In the genomic region with DNA sequence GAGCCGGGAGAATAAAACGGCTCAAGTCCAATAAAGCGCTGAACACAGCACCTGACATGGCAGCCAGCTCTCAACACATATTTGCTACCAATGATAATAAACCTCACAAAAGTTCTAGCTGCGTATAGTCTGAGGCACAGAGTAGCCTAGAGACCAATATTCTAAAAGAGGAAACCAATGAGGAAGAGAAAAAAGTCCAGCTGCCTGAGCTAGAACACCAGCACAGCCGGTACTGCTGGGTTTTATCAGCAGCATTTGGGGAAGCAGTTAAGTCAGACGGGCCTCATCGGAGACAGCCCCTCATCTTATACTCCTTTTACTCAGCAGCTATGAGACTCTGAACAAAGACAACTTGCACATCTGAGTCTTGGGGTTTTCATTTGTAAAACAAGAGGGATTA, we compare ENCODE assay signal across 16 cellular contexts. TPM values are rescaled to one million over a fixed set of nuclear protein-coding genes. Genes with fewer than 3 reads are reported as not detected.
DNase-seq lines count a peak whose midpoint lies in the region; ATAC-seq and TF ChIP-seq lines count a peak whose summit lies in the region.
"Had no signal": no experiment of that assay in that cellular context is flagged by ENCODE, and none has a peak within 500 bp of the region (broad histone marks: within the 10 kb centered on the region; RNA-seq: fewer than 3 reads in every experiment).

No MANE protein-coding gene starts in this region.

- no peaks in the 10 kb centered on the region for H3K27me3 ChIP-seq in OCI-LY3 (ENCODE audit: low read depth, low read length)
- no peaks in the 10 kb centered on the region for H3K27me3 ChIP-seq in heart left ventricle
- peaks cover 26% of the 10 kb centered on the region for H3K27me3 ChIP-seq in PC-3 (ENCODE audit: low read length)
- H3K27me3 ChIP-seq: esophagus squamous epithelium had no signal

- H3K9me3 ChIP-seq in OCI-LY3 (ENCODE audit: insufficient read depth, low read length) (no peaks in the 10 kb centered on the region), heart left ventricle (no peaks in the 10 kb centered on the region), PC-3 (ENCODE audit: low read length) (no peaks in the 10 kb centered on the region)
- H3K9me3 ChIP-seq: esophagus squamous epithelium had no signal

- no peaks in the 10 kb centered on the region for H3K9me3 Mint-ChIP-seq in MCF 10A (ENCODE audit: unreplicated experiment)

- no peak overlapping the region for H3K27ac Mint-ChIP-seq in MCF 10A (ENCODE audit: low read depth, unreplicated experiment)

- CTCF ChIA-PET in MCF 10A (lab: Yijun Ruan, JAX), result interaction anchor here (0.6 kb wide), 1 partner anchor 35 kb away, joined by 3 read pairs; no protein-coding TSS in a partner anchor
- CTCF ChIA-PET in PC-3 (lab: Charles Lee), result no interaction called here

- peaks cover 47% of the 10 kb centered on the region for H3K4me1 ChIP-seq in OCI-LY3 (ENCODE audit: low read length)
- H3K4me1 ChIP-seq in heart left ventricle, result peaks cover 0 to 60% (median 19%) of the 10 kb centered on the region in 12 donors
- H3K4me1 ChIP-seq in PC-3 (ENCODE audit: insufficient read depth, low read length), result peaks cover 17% of the 10 kb centered on the region

- no TSS peak for BruUV-seq in MCF 10A (replicated peaks; lab: Mats Ljungman, UMichigan)
- BruUV-seq in PC-3 (replicated peaks; lab: Mats Ljungman, UMichigan), result no TSS peak

- H3F3A ChIP-seq in PC-3 (ENCODE audit: low read length, unreplicated experiment), result no peaks in the 10 kb centered on the region

- peaks cover 26% of the 10 kb centered on the region for H3K79me2 ChIP-seq in OCI-LY3 (ENCODE audit: low read length)
- peaks cover 26% of the 10 kb centered on the region for H3K79me2 ChIP-seq in PC-3 (ENCODE audit: low read length)

- TF ChIP-seq CTCF in GM10266 (IDR thresholded peaks at IDR 0.05; ENCODE audit: control insufficient read depth, insufficient read depth, low read depth, missing control alignments) (no peak), OCI-LY3 (IDR thresholded peaks at IDR 0.05; ENCODE audit: low read depth, low read length) (no peak), lower leg skin (IDR thresholded peaks at IDR 0.05) (no peak), heart left ventricle (IDR thresholded peaks at IDR 0.05) (no peak), MCF 10A (IDR thresholded peaks at IDR 0.05; ENCODE audit: unreplicated experiment) (no peak), PC-3 (conservative IDR thresholded peaks at IDR 0.05; ENCODE audit: low read depth, low read length) (no peak)

- H3K9ac ChIP-seq in OCI-LY3 (ENCODE audit: low read length) (peak overlapping the region; percentile 73), PC-3 (ENCODE audit: low read length) (no peak overlapping the region)

- H2AFZ ChIP-seq in OCI-LY3 (ENCODE audit: low read depth, low read length), result peak overlapping the region; percentile 80
- no peak overlapping the region for H2AFZ ChIP-seq in PC-3 (ENCODE audit: low read length)

- peaks cover 24% of the 10 kb centered on the region for H3K27me3 Mint-ChIP-seq in MCF 10A (ENCODE audit: insufficient read depth, unreplicated experiment)

- H4K20me1 ChIP-seq in OCI-LY3 (ENCODE audit: insufficient read depth, low read length) (no peaks in the 10 kb centered on the region), PC-3 (ENCODE audit: low read length) (0 out of 2 replicates have a peak, but pooled peaks cover 4% of the 10 kb centered on the region)

- H3K4me3 Mint-ChIP-seq in MCF 10A (ENCODE audit: unreplicated experiment), result no peak overlapping the region

- intact Hi-C loops in lower leg skin (cut with DNase I; ENCODE audit: low total_unique reads), result no loop called here
- intact Hi-C loops in heart left ventricle (cut with DNase I), result loop anchor here in 3 of 10 donors (5.0 kb wide), 2 partner anchors 69 to 74 kb away; a partner anchor contains a TSS
- intact Hi-C loops in MCF 10A (cut with micrococcal nuclease), result loop anchor here (5.0 kb wide), 1 partner anchor 64 kb away; no protein-coding TSS in a partner anchor
- intact Hi-C loops in PC-3 (cut with micrococcal nuclease), result no loop called here

- POLR2A ChIA-PET in MCF 10A (lab: Yijun Ruan, JAX), result no interaction called here
- POLR2A ChIA-PET in PC-3 (lab: Charles Lee; ENCODE audit: unreplicated experiment), result no interaction called here

- no peak for TF ChIP-seq POLR2A in lower leg skin (IDR thresholded peaks at IDR 0.05)
- no peak for TF ChIP-seq POLR2A in heart left ventricle (IDR thresholded peaks at IDR 0.05)

- H3K36me3 ChIP-seq in OCI-LY3 (replicated peaks; ENCODE audit: low read depth, low read length), result peaks cover 11% of the 10 kb centered on the region
- H3K36me3 ChIP-seq in heart left ventricle, result peaks cover 0 to 12% (median 0%) of the 10 kb centered on the region in 9 donors
- H3K36me3 ChIP-seq in PC-3 (ENCODE audit: low read depth, low read length), result no peaks in the 10 kb centered on the region

- DNase-seq in GM10266 (ENCODE audit: extremely low spot score) (peak; percentile 41), midbrain (lab: John Stamatoyannopoulos, UW) (peak; percentile 8), lower leg skin (ENCODE audit: low spot score in 2 of 2) (no peak), heart left ventricle (no peak), MCF 10A (ENCODE audit: unreplicated experiment) (no peak), PC-3 (no peak)
- DNase-seq: activated CD4-positive, alpha-beta T cell treated with anti-CD3 and anti-CD28 coated beads, Interleukin-2, amount 50 U/mL, for 4 hours; activated gamma-delta T cell treated with Interleukin-2 at 50 U/mL for 16 hours; esophagus squamous epithelium; HCEC 1CT; NCI-H1436; NCI-H748 treated with DMSO at 0.1 percent for 48 hours had no signal

- WGBS in lower leg skin, 2 donors, result 58 to 70% methylated on average over 7 of the region's 7 CpGs
- WGBS in heart left ventricle, 4 donors, result 52 to 72% (median 57%) methylated on average over 7 of the region's 7 CpGs

- peaks cover 10% of the 10 kb centered on the region for H3K4me1 Mint-ChIP-seq in MCF 10A (ENCODE audit: insufficient read depth, unreplicated experiment)

- peak; percentile 36 for ATAC-seq in HG02885 (IDR thresholded peaks at IDR 0.05; ENCODE audit: poor library complexity, unreplicated experiment)
- no peak for ATAC-seq in heart left ventricle
- no peak for ATAC-seq in PC-3

- H3K27ac ChIP-seq in OCI-LY3 (ENCODE audit: low read length), result peak overlapping the region; percentile 95
- H3K27ac ChIP-seq in heart left ventricle, result peak overlapping the region in 2 of 12 donors; percentile 1 to 74
- no peak overlapping the region for H3K27ac ChIP-seq in PC-3 (ENCODE audit: low read length)

- H3K4me2 ChIP-seq in OCI-LY3 (ENCODE audit: low read length), result peak overlapping the region; percentile 80
- no peak overlapping the region for H3K4me2 ChIP-seq in PC-3 (ENCODE audit: low read length)

- no peaks in the 10 kb centered on the region for H3K9me2 ChIP-seq in PC-3 (replicated peaks; ENCODE audit: low read length)

- no peaks in the 10 kb centered on the region for H3K36me3 Mint-ChIP-seq in MCF 10A (ENCODE audit: insufficient read depth, unreplicated experiment)

- peak overlapping the region; percentile 59 for H3K4me3 ChIP-seq in OCI-LY3 (ENCODE audit: low read length)
- H3K4me3 ChIP-seq in lower leg skin (ENCODE audit: low read depth, poor library complexity, severe bottlenecking), result no peak overlapping the region
- H3K4me3 ChIP-seq in heart left ventricle, result no peak overlapping the region
- H3K4me3 ChIP-seq in PC-3 (ENCODE audit: low read length), result no peak overlapping the region
- H3K4me3 ChIP-seq: esophagus squamous epithelium had no signal

RNA-seq across cellular contexts. Expression of a gene that starts 2.4 kb away (rescaled TPM):
- 10 to 100 TPM; 37.0 to 57.8 (median 47.9) TPM for total RNA-seq in lower leg skin
- total RNA-seq in heart left ventricle, result 100 to 1,000 TPM in 1 of 9 donors, 10 to 100 TPM in 8; 61.9 to 101 (median 86.2) TPM
- 100 to 1,000 TPM in 1 of 2 donors, 10 to 100 TPM in 1; 50.7 to 114 TPM for polyA plus RNA-seq in heart left ventricle
- 66.4 and 72.8 TPM in 2 replicates for total RNA-seq in MCF 10A (2022)
- 122 and 149 TPM in 2 replicates for total RNA-seq in PC-3 (2014; rRNA removed)

RNA-seq across cellular contexts. Expression of a gene that starts 53.9 kb away (rescaled TPM):
- 1 to 10 TPM in 2 of 4 donors, under 1 TPM in 2; 0.61 to 2.9 (median 1.4) TPM for total RNA-seq in lower leg skin
- 1 to 10 TPM in 2 of 9 donors, under 1 TPM in 7; 0.07 to 3.8 (median 0.50) TPM for total RNA-seq in heart left ventricle
- under 1 TPM; 0.38 to 0.47 TPM for polyA plus RNA-seq in heart left ventricle
- not detected in 2 replicates for total RNA-seq in MCF 10A (2022)
- total RNA-seq in PC-3 (2014; rRNA removed), result 0.04 and 0.17 TPM in 2 replicates

RNA-seq across cellular contexts. Expression of a gene that starts 58.5 kb away (rescaled TPM):
- total RNA-seq in lower leg skin, result under 1 TPM in 1 of 4 donors, not detected in 3; 0.81 TPM
- under 1 TPM in 1 of 9 donors, not detected in 8; 0.35 TPM for total RNA-seq in heart left ventricle
- not detected for polyA plus RNA-seq in heart left ventricle
- 0.42 TPM in 1 of 2 replicates, not detected in the other for total RNA-seq in MCF 10A (2022)
- 0.51 and 0.92 TPM in 2 replicates for total RNA-seq in PC-3 (2014; rRNA removed)
- total RNA-seq: cardiac septum, esophagus squamous epithelium, skeletal muscle tissue had no signal

Comparison
In these comparisons a context has a peak if more than half of its experiments do, and no peak if none do; other contexts are left out.
1. DNase-seq: peak in GM10266 (single experiment) and midbrain (single experiment); none in lower leg skin (0 of 2), heart left ventricle (0 of 5), MCF 10A (single experiment) and PC-3 (single experiment).